ENCODE assay signal across 8 cellular contexts in the genomic region with DNA sequence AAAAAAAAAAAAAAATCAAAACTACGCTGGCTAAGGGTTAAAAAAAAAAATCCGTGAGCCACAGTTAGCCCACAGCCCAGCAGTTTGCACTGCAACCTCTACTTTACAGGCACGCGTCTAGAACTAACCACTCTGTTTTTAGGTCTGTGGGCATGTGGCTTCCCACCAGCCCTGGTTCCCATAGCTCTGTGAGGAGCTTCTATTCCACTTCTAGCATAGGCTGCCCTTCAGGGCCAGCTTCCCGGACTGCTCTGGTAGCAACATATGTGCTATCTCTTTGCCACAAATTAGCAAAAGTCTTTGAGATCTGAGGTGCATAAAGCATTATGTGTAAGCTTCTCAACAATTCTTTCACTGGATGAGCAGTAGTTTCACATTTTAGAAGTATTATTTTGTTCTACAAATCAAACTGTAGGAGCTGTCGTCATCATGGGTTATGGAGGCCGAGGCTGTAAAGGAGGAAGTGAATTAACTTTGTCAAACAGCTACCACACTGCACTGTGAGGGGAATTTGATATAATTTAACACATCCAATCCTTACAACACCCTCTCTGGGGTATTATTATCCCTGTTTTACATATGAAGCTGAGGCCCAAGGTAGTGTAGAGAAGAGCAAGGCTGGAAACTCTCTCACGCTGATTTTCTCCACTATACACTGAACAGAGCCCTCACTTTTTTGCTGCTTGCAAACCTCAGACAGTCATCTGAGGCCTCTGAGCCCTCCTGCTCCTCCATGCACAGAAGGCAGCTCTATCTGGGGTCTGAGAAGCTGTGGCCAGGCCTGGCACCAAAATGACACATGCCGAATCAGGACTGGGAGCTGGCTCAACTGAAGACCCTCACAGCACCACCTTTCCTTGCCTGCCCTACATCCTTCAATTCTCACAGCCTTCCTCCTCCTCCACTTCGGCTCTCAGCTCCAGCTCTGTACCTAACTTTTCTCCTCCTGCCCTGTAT. TPM values are rescaled to one million over a fixed set of nuclear protein-coding genes. Genes with fewer than 3 reads are reported as not detected.
DNase-seq lines count a peak whose midpoint lies in the region; ATAC-seq lines count a peak whose summit lies in the region.

No MANE protein-coding gene starts in this region.

- peak; percentile 58 for DNase-seq in CD1c-positive myeloid dendritic cell (ENCODE audit: extremely low spot score)
- DNase-seq in stimulated activated effector memory CD8-positive, alpha-beta T cell treated with anti-CD3 and anti-CD28 coated beads, Interleukin-12 subunit alpha, Interleukin-12 subunit beta, amount 100 ng/mL, for 72 hours (ENCODE audit: low spot score in 2 of 2) = peak; percentile 24 to 78
- DNase-seq in NCI-H446 (lab: John Stamatoyannopoulos, UW) = no peak
- DNase-seq in NCI-H2171 (lab: John Stamatoyannopoulos, UW) = no peak
- no peak for DNase-seq in germinal center (ENCODE audit: low spot score)

- peak overlapping the region; percentile 82 for H3K4me3 Mint-ChIP-seq in activated T-helper 17 cell treated with anti-CD3 and anti-CD28 coated beads, Interleukin-2, amount 50 U/mL, for 72 hours
- peak overlapping the region; percentile 74 for H3K4me3 Mint-ChIP-seq in stimulated activated effector memory CD8-positive, alpha-beta T cell treated with anti-CD3 and anti-CD28 coated beads, Interleukin-12 subunit alpha, Interleukin-12 subunit beta, amount 100 ng/mL, for 72 hours

- H3K9me3 Mint-ChIP-seq in activated T-helper 17 cell treated with anti-CD3 and anti-CD28 coated beads, Interleukin-2, amount 50 U/mL, for 72 hours = no peaks in the 10 kb centered on the region
- no peaks in the 10 kb centered on the region for H3K9me3 Mint-ChIP-seq in stimulated activated effector memory CD8-positive, alpha-beta T cell treated with anti-CD3 and anti-CD28 coated beads, Interleukin-12 subunit alpha, Interleukin-12 subunit beta, amount 100 ng/mL, for 72 hours

- peaks cover 47% of the 10 kb centered on the region for H3K4me1 Mint-ChIP-seq in activated T-helper 17 cell treated with anti-CD3 and anti-CD28 coated beads, Interleukin-2, amount 50 U/mL, for 72 hours
- H3K4me1 Mint-ChIP-seq in stimulated activated effector memory CD8-positive, alpha-beta T cell treated with anti-CD3 and anti-CD28 coated beads, Interleukin-12 subunit alpha, Interleukin-12 subunit beta, amount 100 ng/mL, for 72 hours = peaks cover 60% of the 10 kb centered on the region

- H3K27me3 Mint-ChIP-seq in activated T-helper 17 cell treated with anti-CD3 and anti-CD28 coated beads, Interleukin-2, amount 50 U/mL, for 72 hours = no peaks in the 10 kb centered on the region

- ATAC-seq in GM19351 (IDR thresholded peaks at IDR 0.05; ENCODE audit: unreplicated experiment) (peak; percentile 65), HG03196 (IDR thresholded peaks at IDR 0.05; ENCODE audit: unreplicated experiment) (peak; percentile 63)
- ATAC-seq in activated T-helper 17 cell treated with anti-CD3 and anti-CD28 coated beads, Interleukin-2, amount 50 U/mL, for 72 hours (replicated peaks) = peak; percentile 73
- ATAC-seq in stimulated activated effector memory CD8-positive, alpha-beta T cell treated with anti-CD3 and anti-CD28 coated beads, Interleukin-12 subunit alpha, Interleukin-12 subunit beta, amount 100 ng/mL, for 72 hours = peak; percentile 86

- peak overlapping the region; percentile 88 for H3K27ac Mint-ChIP-seq in activated T-helper 17 cell treated with anti-CD3 and anti-CD28 coated beads, Interleukin-2, amount 50 U/mL, for 72 hours
- H3K27ac Mint-ChIP-seq in stimulated activated effector memory CD8-positive, alpha-beta T cell treated with anti-CD3 and anti-CD28 coated beads, Interleukin-12 subunit alpha, Interleukin-12 subunit beta, amount 100 ng/mL, for 72 hours = peak overlapping the region; percentile 97

- peaks cover 4% of the 10 kb centered on the region for H3K36me3 Mint-ChIP-seq in activated T-helper 17 cell treated with anti-CD3 and anti-CD28 coated beads, Interleukin-2, amount 50 U/mL, for 72 hours (ENCODE audit: low read depth)
- peaks cover 5% of the 10 kb centered on the region for H3K36me3 Mint-ChIP-seq in stimulated activated effector memory CD8-positive, alpha-beta T cell treated with anti-CD3 and anti-CD28 coated beads, Interleukin-12 subunit alpha, Interleukin-12 subunit beta, amount 100 ng/mL, for 72 hours

RNA-seq across cellular contexts. Expression of a gene that starts 35.3 kb away (rescaled TPM):
- total RNA-seq in activated T-helper 17 cell treated with anti-CD3 and anti-CD28 coated beads, Interleukin-2, amount 50 U/mL, for 72 hours = 10 to 100 TPM; 19.1 to 23.6 TPM

Comparison
In these comparisons a context has a peak if more than half of its experiments do, and no peak if none do; other contexts are left out.
1. DNase-seq: peak in CD1c-positive myeloid dendritic cell (single experiment) and stimulated activated effector memory CD8-positive, alpha-beta T cell treated with anti-CD3 and anti-CD28 coated beads, Interleukin-12 subunit alpha, Interleukin-12 subunit beta, amount 100 ng/mL, for 72 hours (2 of 2); none in NCI-H446 (0 of 2), NCI-H2171 (single experiment) and germinal center (single experiment).
2. Peak in every context shown above with its lines, with median percentiles within 50 percentile points of each other: ATAC-seq.